18 cellular contexts compared by ENCODE assay signal in genomic region chr2:233013027-233013461, GRCh38. TPM values are rescaled to one million over a fixed set of nuclear protein-coding genes. Genes with fewer than 3 reads are reported as not detected.
DNase-seq lines count a peak whose midpoint lies in the region; ATAC-seq and TF ChIP-seq lines count a peak whose summit lies in the region.
"Had no signal": no experiment of that assay in that cellular context is flagged by ENCODE, and none has a peak within 500 bp of the region (broad histone marks: within the 10 kb centered on the region; RNA-seq: fewer than 3 reads in every experiment).

Gene NGEF, minus strand, starts transcription at chr2:233013256. Its CDS starts 38,366 bp downstream, at chr2:232974890.

- ATAC-seq in HG02970 (IDR thresholded peaks at IDR 0.05; ENCODE audit: low FRiP score, unreplicated experiment) (no peak), HG03378 (IDR thresholded peaks at IDR 0.05; ENCODE audit: unreplicated experiment) (no peak)
- ATAC-seq: activated T-cell treated with anti-CD3 and anti-CD28 coated beads, Interleukin-2, amount 50 U/mL, for 4 hours; esophagus mucosa; psoas muscle; SK-N-SH treated with all-trans-retinoic acid at 6 μM for 48 hours had no signal

- peak within 1 kb of the TSS; percentile 66 to 77 for H3K9ac ChIP-seq in mucosa of rectum (ENCODE audit: low read depth in 1 of 2, low read length in 2 of 2)

- DNase-seq in MG63 (no peak), coronary artery (ENCODE audit: low spot score) (peak; percentile 65), HEK293T (ENCODE audit: extremely low spot score) (no peak)
- no peak for DNase-seq in stimulated activated CD4-positive, alpha-beta T cell treated with anti-CD3 and anti-CD28 coated beads, Interleukin-12 subunit alpha, Interleukin-12 subunit beta, amount 100 ng/mL, for 4 hours
- DNase-seq: activated CD4-positive, alpha-beta T cell treated with anti-CD3 and anti-CD28 coated beads, Interleukin-2, amount 50 U/mL, for 1 hour; activated T-cell treated with anti-CD3 and anti-CD28 coated beads, Interleukin-2, amount 50 U/mL, for 4 hours; amniotic stem cell; DMS79; heart left ventricle; NCI-H1436 treated with DMSO at 0.1 percent for 48 hours; NCI-H524; psoas muscle had no signal

- H3K36me3 ChIP-seq in MG63 (no peaks in the 10 kb centered on the region), mucosa of rectum (ENCODE audit: control insufficient read depth in 2 of 2, insufficient read depth in 2 of 2, low read length in 2 of 2) (no peaks in the 10 kb centered on the region)
- H3K36me3 ChIP-seq: heart left ventricle had no signal

- no peak within 1 kb of the TSS for H3K27ac ChIP-seq in coronary artery
- peak within 1 kb of the TSS; percentile 86 to 87 for H3K27ac ChIP-seq in mucosa of rectum (ENCODE audit: low read depth in 2 of 2, low read length in 2 of 2)
- no peak within 1 kb of the TSS for H3K27ac ChIP-seq in temporal lobe (ENCODE audit: low read depth, low read length)
- H3K27ac ChIP-seq: heart left ventricle, psoas muscle had no signal

- H3K4me3 ChIP-seq in MG63: no peak within 1 kb of the TSS
- no peak within 1 kb of the TSS for H3K4me3 ChIP-seq in coronary artery
- peak within 1 kb of the TSS; percentile 70 to 81 for H3K4me3 ChIP-seq in mucosa of rectum (ENCODE audit: low read length in 2 of 2)
- H3K4me3 ChIP-seq: heart left ventricle, psoas muscle had no signal

- no peak for TF ChIP-seq CTCF in coronary artery (IDR thresholded peaks at IDR 0.05)

- CTCF ChIA-PET in HEK293T (lab: Yijun Ruan, JAX): no interaction called here

- peaks cover 20 to 39% of the 10 kb centered on the region in 2 donors for H3K4me1 ChIP-seq in mucosa of rectum (ENCODE audit: control insufficient read depth in 2 of 2, insufficient read depth in 2 of 2, low read length in 2 of 2)
- H3K4me1 ChIP-seq: psoas muscle had no signal

- POLR2A ChIA-PET in HEK293T (lab: Yijun Ruan, JAX): no interaction called here

- H3K27me3 ChIP-seq in MG63 (no peaks in the 10 kb centered on the region), mucosa of rectum (ENCODE audit: control insufficient read depth in 2 of 2, insufficient read depth in 2 of 2, low read length in 2 of 2) (no peaks in the 10 kb centered on the region)
- H3K27me3 ChIP-seq: heart left ventricle had no signal

- H3K9me3 ChIP-seq in MG63 (0 out of 2 replicates have a peak, but pooled peaks cover 2% of the 10 kb centered on the region), mucosa of rectum (ENCODE audit: control insufficient read depth in 2 of 2, low read length in 2 of 2) (no peaks in the 10 kb centered on the region)
- H3K9me3 ChIP-seq: psoas muscle had no signal

TF ChIP-seq in HEK293T, 16 proteins besides CTCF, POLR2A, EP300 and RAD21:
- TF ChIP-seq LEF1 (IDR thresholded peaks at IDR 0.05; ENCODE audit: borderline replicate concordance) (no peak), FOXK2 (IDR thresholded peaks at IDR 0.05) (no peak), FOXM1 (IDR thresholded peaks at IDR 0.05; ENCODE audit: borderline replicate concordance) (no peak), ELF4 (IDR thresholded peaks at IDR 0.05) (no peak), PKNOX1 (IDR thresholded peaks at IDR 0.05) (no peak), NFRKB (IDR thresholded peaks at IDR 0.05) (no peak), FOXA1 (IDR thresholded peaks at IDR 0.05) (no peak), CTBP1 (IDR thresholded peaks at IDR 0.05; ENCODE audit: borderline replicate concordance) (no peak), SUZ12 (IDR thresholded peaks at IDR 0.05) (no peak), SP1 (IDR thresholded peaks at IDR 0.05) (no peak), ZNF384 (IDR thresholded peaks at IDR 0.05) (no peak), TARDBP (IDR thresholded peaks at IDR 0.05) (no peak), L3MBTL2 (conservative IDR thresholded peaks at IDR 0.05) (no peak), BHLHE40 (IDR thresholded peaks at IDR 0.05; ENCODE audit: borderline replicate concordance) (no peak), HDGF (IDR thresholded peaks at IDR 0.05; ENCODE audit: borderline replicate concordance) (no peak), ARNT (IDR thresholded peaks at IDR 0.05) (no peak)

RNA-seq across cellular contexts. Expression of gene NGEF, which starts in this region (rescaled TPM):
- total RNA-seq in MG63 (2014; rRNA removed; shearing (Covaris generic); ENCODE audit: low replicate concordance): 26.1 and 52.2 TPM in 2 replicates
- total RNA-seq in temporal lobe: 33.4 TPM

Comparison
In these comparisons a context has a peak if more than half of its experiments do, and no peak if none do; other contexts are left out.
1. H3K4me3 ChIP-seq: peak in mucosa of rectum (2 of 2); none in MG63 (single experiment) and coronary artery (single experiment).
2. H3K27ac ChIP-seq: peak in mucosa of rectum (2 of 2); none in coronary artery (0 of 2) and temporal lobe (single experiment).